ENCODE assay signal across 16 cellular contexts in genomic region chr19:29670255-29670654, GRCh38. TPM values are rescaled to one million over a fixed set of nuclear protein-coding genes. Genes with fewer than 3 reads are reported as not detected.
DNase-seq lines count a peak whose midpoint lies in the region; ATAC-seq, FAIRE-seq and TF ChIP-seq lines count a peak whose summit lies in the region.
"Had no signal": no experiment of that assay in that cellular context is flagged by ENCODE, and none has a peak within 500 bp of the region (broad histone marks: within the 10 kb centered on the region; RNA-seq: fewer than 3 reads in every experiment).

No MANE protein-coding gene starts in this region.

- H3K9me3 Mint-ChIP-seq in activated naive CD4-positive, alpha-beta T cell treated with anti-CD3 and anti-CD28 coated beads for 36 hours: no peaks in the 10 kb centered on the region
- no peaks in the 10 kb centered on the region for H3K9me3 Mint-ChIP-seq in activated naive CD8-positive, alpha-beta T cell treated with anti-CD3 and anti-CD28 coated beads, Interleukin-2, amount 10 ng/mL, durations not matched to agents 7 days and 5 days
- no peaks in the 10 kb centered on the region for H3K9me3 Mint-ChIP-seq in neural progenitor cell

- intact Hi-C loops in activated naive CD4-positive, alpha-beta T cell treated with anti-CD3 and anti-CD28 coated beads for 36 hours (cut with micrococcal nuclease): loop anchor here (2.0 to 5.0 kb wide), 2 partner anchors 47 to 272 kb away; partner anchors contain the start of gene URI1
- intact Hi-C loops in prostate gland (cut with DNase I): no loop called here
- intact Hi-C loops in kidney (cut with DNase I): no loop called here

- H3K9ac ChIP-seq in kidney (ENCODE audit: low read length in 2 of 2) (no peak overlapping the region), neural progenitor cell (no peak overlapping the region)

- no peaks in the 10 kb centered on the region for H3K27me3 Mint-ChIP-seq in activated naive CD4-positive, alpha-beta T cell treated with anti-CD3 and anti-CD28 coated beads for 36 hours (ENCODE audit: low read depth)
- no peaks in the 10 kb centered on the region for H3K27me3 Mint-ChIP-seq in activated naive CD8-positive, alpha-beta T cell treated with anti-CD3 and anti-CD28 coated beads, Interleukin-2, amount 10 ng/mL, durations not matched to agents 7 days and 5 days
- H3K27me3 Mint-ChIP-seq in neural progenitor cell (ENCODE audit: insufficient read depth, low read depth): peaks cover 12% of the 10 kb centered on the region

- H3K27ac ChIP-seq in HEK293 (ENCODE audit: extremely low read depth, low read depth, low read length) (no peak overlapping the region), prostate gland (peak overlapping the region; percentile 49 to 60), kidney (ENCODE audit: low read depth in 2 of 2, low read length in 2 of 2) (no peak overlapping the region), neural progenitor cell (no peak overlapping the region)
- H3K27ac ChIP-seq: hepatocyte had no signal

- no peak for DNase-seq in activated naive CD4-positive, alpha-beta T cell treated with anti-CD3 and anti-CD28 coated beads for 36 hours
- DNase-seq in activated naive CD4-positive, alpha-beta T cell treated with Interleukin-2 at 50 U/mL for 16 hours: no peak
- DNase-seq in activated naive CD8-positive, alpha-beta T cell treated with anti-CD3 and anti-CD28 coated beads, Interleukin-2, amount 10 ng/mL, durations not matched to agents 7 days and 5 days: no peak
- DNase-seq in prostate gland (ENCODE audit: low spot score) (no peak), kidney (no peak), neural progenitor cell (ENCODE audit: low spot score) (no peak), midbrain (lab: John Stamatoyannopoulos, UW) (no peak)
- DNase-seq: amniotic stem cell; central memory CD4-positive, alpha-beta T cell; effector CD8-positive, alpha-beta T cell; NCI-H1417; right lobe of liver had no signal

- H2AFZ ChIP-seq in neural progenitor cell (replicated peaks): no peak overlapping the region
- H2AFZ ChIP-seq: hepatocyte had no signal

- CTCF ChIA-PET in activated naive CD4-positive, alpha-beta T cell treated with anti-CD3 and anti-CD28 coated beads for 36 hours (lab: Charles Lee): no interaction called here
- CTCF ChIA-PET in HEK293 (lab: Yijun Ruan, JAX): interaction anchor here (0.7 kb wide), 1 partner anchor 12 kb away, joined by 3 read pairs; no protein-coding TSS in a partner anchor

- H3K36me3 Mint-ChIP-seq in activated naive CD4-positive, alpha-beta T cell treated with anti-CD3 and anti-CD28 coated beads for 36 hours (ENCODE audit: low read depth): peaks cover 51% of the 10 kb centered on the region
- peaks cover 36% of the 10 kb centered on the region for H3K36me3 Mint-ChIP-seq in activated naive CD8-positive, alpha-beta T cell treated with anti-CD3 and anti-CD28 coated beads, Interleukin-2, amount 10 ng/mL, durations not matched to agents 7 days and 5 days
- peaks cover 7% of the 10 kb centered on the region for H3K36me3 Mint-ChIP-seq in neural progenitor cell

- peaks cover 79% of the 10 kb centered on the region for H3K4me1 Mint-ChIP-seq in activated naive CD4-positive, alpha-beta T cell treated with anti-CD3 and anti-CD28 coated beads for 36 hours (ENCODE audit: low read depth)
- H3K4me1 Mint-ChIP-seq in activated naive CD8-positive, alpha-beta T cell treated with anti-CD3 and anti-CD28 coated beads, Interleukin-2, amount 10 ng/mL, durations not matched to agents 7 days and 5 days: peaks cover 67% of the 10 kb centered on the region
- H3K4me1 Mint-ChIP-seq in neural progenitor cell: peaks cover 30% of the 10 kb centered on the region

- TF ChIP-seq POLR2A in prostate gland (IDR thresholded peaks at IDR 0.05): no peak

- H3F3A ChIP-seq in neural progenitor cell (ENCODE audit: low read depth): peaks cover 22% of the 10 kb centered on the region

- POLR2A ChIA-PET in HEK293 (lab: Yijun Ruan, JAX): no interaction called here
- POLR2A ChIA-PET in activated naive CD8-positive, alpha-beta T cell treated with anti-CD3 and anti-CD28 coated beads, Interleukin-2, amount 10 ng/mL, durations not matched to agents 7 days and 5 days (lab: Charles Lee): no interaction called here

- peaks cover 11% of the 10 kb centered on the region for H4K20me1 ChIP-seq in neural progenitor cell (ENCODE audit: low read depth)

- H3K4me2 ChIP-seq in neural progenitor cell: no peak overlapping the region
- H3K4me2 ChIP-seq: hepatocyte had no signal

- peaks cover 38% of the 10 kb centered on the region for H3K4me1 ChIP-seq in HEK293 (ENCODE audit: control insufficient read depth, insufficient read depth, low read length)
- peaks cover 43% of the 10 kb centered on the region for H3K4me1 ChIP-seq in prostate gland (replicated peaks)
- H3K4me1 ChIP-seq in kidney (ENCODE audit: control insufficient read depth in 1 of 2, insufficient read depth in 1 of 2, low read depth in 1 of 2, low read length in 2 of 2): peaks cover 3 to 18% of the 10 kb centered on the region in 2 donors
- peaks cover 13% of the 10 kb centered on the region for H3K4me1 ChIP-seq in neural progenitor cell

- H3K4me3 ChIP-seq in HEK293 (ENCODE audit: low read depth, low read length) (no peak overlapping the region), prostate gland (no peak overlapping the region), kidney (ENCODE audit: low read length in 2 of 2) (no peak overlapping the region), neural progenitor cell (no peak overlapping the region)
- H3K4me3 ChIP-seq: hepatocyte, right lobe of liver had no signal

- no peak overlapping the region for H3K4me3 Mint-ChIP-seq in activated naive CD4-positive, alpha-beta T cell treated with anti-CD3 and anti-CD28 coated beads for 36 hours
- H3K4me3 Mint-ChIP-seq in activated naive CD8-positive, alpha-beta T cell treated with anti-CD3 and anti-CD28 coated beads, Interleukin-2, amount 10 ng/mL, durations not matched to agents 7 days and 5 days: peak overlapping the region; percentile 89
- no peak overlapping the region for H3K4me3 Mint-ChIP-seq in neural progenitor cell

- TF ChIP-seq CTCF in HEK293 (tag by site-specific recombination; IDR thresholded peaks at IDR 0.05) (no peak), prostate gland (IDR thresholded peaks at IDR 0.05) (no peak), kidney (IDR thresholded peaks at IDR 0.05; ENCODE audit: borderline replicate concordance, extremely low read depth, insufficient read depth) (no peak), neural progenitor cell (IDR thresholded peaks at IDR 0.05) (no peak)

- 96% methylated on average over 5 of the region's 5 CpGs for WGBS in prostate gland

- H3K27me3 ChIP-seq in prostate gland (replicated peaks; ENCODE audit: insufficient read depth) (no peaks in the 10 kb centered on the region), neural progenitor cell (peaks cover 32% of the 10 kb centered on the region)
- H3K27me3 ChIP-seq: hepatocyte, right lobe of liver had no signal

- H3K27ac Mint-ChIP-seq in activated naive CD4-positive, alpha-beta T cell treated with anti-CD3 and anti-CD28 coated beads for 36 hours: peak overlapping the region; percentile 96
- peak overlapping the region; percentile 64 for H3K27ac Mint-ChIP-seq in activated naive CD8-positive, alpha-beta T cell treated with anti-CD3 and anti-CD28 coated beads, Interleukin-2, amount 10 ng/mL, durations not matched to agents 7 days and 5 days
- no peak overlapping the region for H3K27ac Mint-ChIP-seq in neural progenitor cell

- H3K79me2 ChIP-seq in neural progenitor cell (ENCODE audit: low read depth): no peaks in the 10 kb centered on the region
- H3K79me2 ChIP-seq: hepatocyte had no signal

- no peaks in the 10 kb centered on the region for H3K9me3 ChIP-seq in HEK293 (ENCODE audit: control insufficient read depth, insufficient read depth, low read depth, low read length)
- H3K9me3 ChIP-seq in prostate gland: no peaks in the 10 kb centered on the region
- no peaks in the 10 kb centered on the region for H3K9me3 ChIP-seq in kidney (ENCODE audit: control insufficient read depth in 1 of 2, low read length in 2 of 2)
- H3K9me3 ChIP-seq in neural progenitor cell (ENCODE audit: low read depth): no peaks in the 10 kb centered on the region
- H3K9me3 ChIP-seq: right lobe of liver had no signal

- peaks cover 4 to 17% of the 10 kb centered on the region in 2 experiments; a peak in 2 of 3 replicates for H3K36me3 ChIP-seq in HEK293 (ENCODE audit: control insufficient read depth in 2 of 2, insufficient read depth in 1 of 2, low read length in 2 of 2)
- peaks cover 8 to 14% of the 10 kb centered on the region in 2 donors for H3K36me3 ChIP-seq in prostate gland
- H3K36me3 ChIP-seq in kidney (ENCODE audit: control insufficient read depth in 1 of 2, insufficient read depth in 2 of 2, low read length in 2 of 2): no peaks in the 10 kb centered on the region
- H3K36me3 ChIP-seq in neural progenitor cell: no peaks in the 10 kb centered on the region

- no peak for ATAC-seq in activated naive CD8-positive, alpha-beta T cell treated with anti-CD3 and anti-CD28 coated beads, Interleukin-2, amount 10 ng/mL, durations not matched to agents 7 days and 5 days (ENCODE audit: low read depth)
- ATAC-seq: HCT116, Panc1, right lobe of liver had no signal

- FAIRE-seq in kidney (lab: Jason Lieb, UNC): no peak

TF ChIP-seq in HEK293, 187 proteins besides CTCF, POLR2A, EP300 and RAD21 (continues in another document):
- peak; percentile 98 for TF ChIP-seq ZNF146 (tag by site-specific recombination; IDR thresholded peaks at IDR 0.05)
- TF ChIP-seq ZXDB (tag by site-specific recombination; IDR thresholded peaks at IDR 0.05): no peak
- no peak for TF ChIP-seq ZNF214 (tag by site-specific recombination; IDR thresholded peaks at IDR 0.05; ENCODE audit: borderline replicate concordance)
- no peak for TF ChIP-seq ZNF354C (tag by site-specific recombination; IDR thresholded peaks at IDR 0.05; ENCODE audit: borderline replicate concordance, low read depth)

RNA-seq across cellular contexts. Expression of gene PLEKHF1, which starts 5.0 kb away (rescaled TPM):
- total RNA-seq in activated naive CD4-positive, alpha-beta T cell treated with anti-CD3 and anti-CD28 coated beads for 36 hours: 10 to 100 TPM; 20.7 to 21.0 TPM
- total RNA-seq in activated naive CD8-positive, alpha-beta T cell treated with anti-CD3 and anti-CD28 coated beads, Interleukin-2, amount 10 ng/mL, durations not matched to agents 7 days and 5 days: 10 to 100 TPM; 33.3 to 35.9 TPM
- total RNA-seq in prostate gland (10 to 100 TPM; 64.3 to 64.4 TPM), kidney (11.7 TPM), neural progenitor cell (ENCODE audit: low replicate concordance) (1.2 and 1.4 TPM in 2 replicates)
- 7.1 TPM for polyA plus RNA-seq in kidney (ENCODE audit: insufficient read depth, low read depth, low replicate concordance)

RNA-seq across cellular contexts. Expression of gene C19orf12, which starts 44.8 kb away (rescaled TPM):
- 10 to 100 TPM; 21.6 to 24.3 TPM for total RNA-seq in activated naive CD4-positive, alpha-beta T cell treated with anti-CD3 and anti-CD28 coated beads for 36 hours
- 10 to 100 TPM; 31.8 to 38.2 TPM for total RNA-seq in activated naive CD8-positive, alpha-beta T cell treated with anti-CD3 and anti-CD28 coated beads, Interleukin-2, amount 10 ng/mL, durations not matched to agents 7 days and 5 days
- total RNA-seq in prostate gland (10 to 100 TPM; 27.9 to 42.4 TPM), kidney (21.2 TPM), neural progenitor cell (ENCODE audit: low replicate concordance) (27.5 and 28.2 TPM in 2 replicates)
- polyA plus RNA-seq in kidney (ENCODE audit: insufficient read depth, low read depth, low replicate concordance): 27.1 TPM

Comparison
In these comparisons a context has a peak if more than half of its experiments do, and no peak if none do; other contexts are left out.
1. H3K27ac ChIP-seq: peak in prostate gland (2 of 2); none in HEK293 (single experiment), kidney (0 of 2) and neural progenitor cell (single experiment).